In genomic region chr1:74771913-74772515, GRCh38 we compare ENCODE assay signal across 9 cellular contexts. TPM values are rescaled to one million over a fixed set of nuclear protein-coding genes. Genes with fewer than 3 reads are reported as not detected.
DNase-seq lines count a peak whose midpoint lies in the region; ATAC-seq and TF ChIP-seq lines count a peak whose summit lies in the region.
"Had no signal": no experiment of that assay in that cellular context is flagged by ENCODE, and none has a peak within 500 bp of the region (broad histone marks: within the 10 kb centered on the region; RNA-seq: fewer than 3 reads in every experiment).

No MANE protein-coding gene starts in this region.

- no peak overlapping the region for H3K4me3 Mint-ChIP-seq in activated B cell treated with CpG ODN at 0.5 μM for 24 hours
- H3K4me3 Mint-ChIP-seq in activated T-cell treated with anti-CD3 and anti-CD28 coated beads, Interleukin-2, amount 50 U/mL, for 24 hours: no peak overlapping the region
- H3K4me3 Mint-ChIP-seq: naive thymus-derived CD8-positive, alpha-beta T cell had no signal

- POLR2A ChIA-PET in activated B cell treated with CpG ODN at 0.5 μM for 24 hours (lab: Charles Lee): no interaction called here

- TF ChIP-seq CTCF in activated B cell treated with CpG ODN at 0.5 μM for 24 hours (IDR thresholded peaks at IDR 0.05): peak; percentile 95

- DNase-seq in AG20443 (ENCODE audit: low spot score) (peak; percentile 43), NCI-H2081 treated with DMSO at 0.1 percent for 48 hours (lab: John Stamatoyannopoulos, UW) (peak; percentile 34), activated B cell treated with CpG ODN at 0.5 μM for 24 hours (no peak), iPS-NIHi7 (ENCODE audit: extremely low spot score) (peak; percentile 24), stromal cell of bone marrow (ENCODE audit: low read depth) (peak; percentile 17)
- no peak for DNase-seq in activated T-cell treated with anti-CD3 and anti-CD28 coated beads, Interleukin-2, amount 50 U/mL, for 24 hours

- intact Hi-C loops in activated B cell treated with CpG ODN at 0.5 μM for 24 hours (cut with micrococcal nuclease): loop anchor here (1.0 kb wide), 1 partner anchor 860 kb away; no protein-coding TSS in a partner anchor

- no peaks in the 10 kb centered on the region for H3K4me1 Mint-ChIP-seq in activated B cell treated with CpG ODN at 0.5 μM for 24 hours
- no peaks in the 10 kb centered on the region for H3K4me1 Mint-ChIP-seq in activated T-cell treated with anti-CD3 and anti-CD28 coated beads, Interleukin-2, amount 50 U/mL, for 24 hours (ENCODE audit: low read depth)
- H3K4me1 Mint-ChIP-seq: naive thymus-derived CD8-positive, alpha-beta T cell had no signal

- H3K27me3 Mint-ChIP-seq in activated B cell treated with CpG ODN at 0.5 μM for 24 hours: no peaks in the 10 kb centered on the region
- H3K27me3 Mint-ChIP-seq in activated T-cell treated with anti-CD3 and anti-CD28 coated beads, Interleukin-2, amount 50 U/mL, for 24 hours: peaks cover 16% of the 10 kb centered on the region

- H3K27ac Mint-ChIP-seq in activated B cell treated with CpG ODN at 0.5 μM for 24 hours: no peak overlapping the region
- H3K27ac Mint-ChIP-seq in activated T-cell treated with anti-CD3 and anti-CD28 coated beads, Interleukin-2, amount 50 U/mL, for 24 hours: no peak overlapping the region
- H3K27ac Mint-ChIP-seq: naive thymus-derived CD8-positive, alpha-beta T cell had no signal

- CTCF ChIA-PET in activated B cell treated with CpG ODN at 0.5 μM for 24 hours (lab: Charles Lee): interaction anchor here (0.5 to 1.1 kb wide), 9 partner anchors 9 to 435 kb away, joined by 3 to 21 read pairs (median 4); no protein-coding TSS in a partner anchor

- ATAC-seq in GM18498 (IDR thresholded peaks at IDR 0.05; ENCODE audit: unreplicated experiment) (peak; percentile 72), HG02943 (IDR thresholded peaks at IDR 0.05; ENCODE audit: low read depth, unreplicated experiment) (peak; percentile 71), activated B cell treated with CpG ODN at 0.5 μM for 24 hours (ENCODE audit: low read depth) (no peak)

- no peaks in the 10 kb centered on the region for H3K9me3 Mint-ChIP-seq in activated B cell treated with CpG ODN at 0.5 μM for 24 hours
- no peaks in the 10 kb centered on the region for H3K9me3 Mint-ChIP-seq in activated T-cell treated with anti-CD3 and anti-CD28 coated beads, Interleukin-2, amount 50 U/mL, for 24 hours
- H3K9me3 Mint-ChIP-seq: naive thymus-derived CD8-positive, alpha-beta T cell had no signal

- H3K36me3 Mint-ChIP-seq in activated B cell treated with CpG ODN at 0.5 μM for 24 hours (ENCODE audit: low read depth): peaks cover 2% of the 10 kb centered on the region
- peaks cover 1% of the 10 kb centered on the region for H3K36me3 Mint-ChIP-seq in activated T-cell treated with anti-CD3 and anti-CD28 coated beads, Interleukin-2, amount 50 U/mL, for 24 hours (ENCODE audit: low read depth)
- H3K36me3 Mint-ChIP-seq: naive thymus-derived CD8-positive, alpha-beta T cell had no signal

RNA-seq across cellular contexts. Expression of gene TYW3, which starts 39.1 kb away (rescaled TPM):
- 26.9 and 32.6 TPM in 2 replicates for total RNA-seq in activated B cell treated with CpG ODN at 0.5 μM for 24 hours

RNA-seq across cellular contexts. Expression of gene CRYZ, which starts 39.2 kb away (rescaled TPM):
- 31.2 and 31.8 TPM in 2 replicates for total RNA-seq in activated B cell treated with CpG ODN at 0.5 μM for 24 hours

Comparison
In these comparisons a context has a peak if more than half of its experiments do, and no peak if none do; other contexts are left out.
1. DNase-seq: peak in AG20443 (single experiment), NCI-H2081 treated with DMSO at 0.1 percent for 48 hours (single experiment), iPS-NIHi7 (single experiment) and stromal cell of bone marrow (single experiment); none in activated B cell treated with CpG ODN at 0.5 μM for 24 hours (single experiment) and activated T-cell treated with anti-CD3 and anti-CD28 coated beads, Interleukin-2, amount 50 U/mL, for 24 hours (single experiment).